Comparison of ENCODE assay signal across 20 cellular contexts in genomic region chr2:188576006-188576405, GRCh38.
DNase-seq lines count a peak whose midpoint lies in the region; ATAC-seq and TF ChIP-seq lines count a peak whose summit lies in the region.
"Had no signal": no experiment of that assay in that cellular context is flagged by ENCODE, and none has a peak within 500 bp of the region (broad histone marks: within the 10 kb centered on the region; RNA-seq: fewer than 3 reads in every experiment).

No MANE protein-coding gene starts in this region.

- 63% methylated on average over 2 of the region's 2 CpGs for WGBS in hepatocyte (ENCODE audit: low lambda C conversion rate, missing lambda C conversion rate)

- peak overlapping the region; percentile 94 for H3K27ac ChIP-seq in 22Rv1
- H3K27ac ChIP-seq in VCaP, result peak overlapping the region; percentile 83; the same call in 1 of the 2 replicates
- peak overlapping the region; percentile 20 for H3K27ac ChIP-seq in hepatocyte
- H3K27ac ChIP-seq: A549; BLaER1 treated with 17β-estradiol and CSF1 and Interleukin-3, amounts not matched to agents 10 nM and 100 nM; GM23248 had no signal

- H3K4me1 ChIP-seq in hepatocyte (ENCODE audit: insufficient read depth), result peaks cover 9% of the 10 kb centered on the region
- H3K4me1 ChIP-seq: BE2C had no signal

- no peaks in the 10 kb centered on the region for H4K20me1 ChIP-seq in hepatocyte (ENCODE audit: insufficient read depth, poor library complexity, severe bottlenecking)
- H4K20me1 ChIP-seq: BLaER1 treated with 17β-estradiol and CSF1 and Interleukin-3, amounts not matched to agents 10 nM and 100 nM had no signal

- no peaks in the 10 kb centered on the region for H3K36me3 ChIP-seq in hepatocyte (replicated peaks; ENCODE audit: insufficient read depth, low read depth)
- H3K36me3 ChIP-seq: BE2C; BLaER1 treated with 17β-estradiol and CSF1 and Interleukin-3, amounts not matched to agents 10 nM and 100 nM had no signal

- H2AFZ ChIP-seq in hepatocyte, result no peak overlapping the region

- H3K9me3 ChIP-seq in hepatocyte (ENCODE audit: low read depth), result no peaks in the 10 kb centered on the region
- H3K9me3 ChIP-seq: A549; BE2C; BLaER1 treated with 17β-estradiol and CSF1 and Interleukin-3, amounts not matched to agents 10 nM and 100 nM had no signal

- TF ChIP-seq CTCF in 22Rv1 (IDR thresholded peaks at IDR 0.05) (no peak), VCaP (conservative IDR thresholded peaks at IDR 0.05) (no peak), hepatocyte (IDR thresholded peaks at IDR 0.05; ENCODE audit: poor library complexity) (no peak)

- intact Hi-C loops in left ventricle myocardium superior (cut with micrococcal nuclease), result no loop called here

- H3K9me2 ChIP-seq in hepatocyte (replicated peaks; ENCODE audit: insufficient read depth), result no peaks in the 10 kb centered on the region

- ATAC-seq in left ventricle myocardium superior (no peak), GM21515 (IDR thresholded peaks at IDR 0.05; ENCODE audit: unreplicated experiment) (no peak)
- ATAC-seq: A549 had no signal

- H3K4me3 ChIP-seq in hepatocyte, result no peak overlapping the region
- H3K4me3 ChIP-seq: A549; BLaER1 treated with 17β-estradiol and CSF1 and Interleukin-3, amounts not matched to agents 10 nM and 100 nM had no signal

- H3K27me3 ChIP-seq in hepatocyte, result no peaks in the 10 kb centered on the region
- H3K27me3 ChIP-seq: BE2C; BLaER1 treated with 17β-estradiol and CSF1 and Interleukin-3, amounts not matched to agents 10 nM and 100 nM had no signal

- no peak overlapping the region for H3K4me2 ChIP-seq in hepatocyte
- H3K4me2 ChIP-seq: A549; BLaER1 treated with 17β-estradiol and CSF1 and Interleukin-3, amounts not matched to agents 10 nM and 100 nM had no signal

- H3K79me2 ChIP-seq in hepatocyte, result no peaks in the 10 kb centered on the region

- no peak for DNase-seq in hepatocyte (ENCODE audit: low spot score)
- no peak for DNase-seq in left ventricle myocardium superior
- no peak for DNase-seq in NCI-H345 (lab: John Stamatoyannopoulos, UW)
- DNase-seq: 8988T; ACHN; AML-193; BE2C; Calu3; CD4-positive, alpha-beta T cell; COR-L47; DMS153; DND-41; H7; HCEC 1CT had no signal

Comparison
In these comparisons a context has a peak if more than half of its experiments do, and no peak if none do; other contexts are left out.
1. H3K27ac ChIP-seq: peak in every context shown above with its lines; median percentile 94 in 22Rv1; 83 in VCaP; 20 in hepatocyte.